13 cellular contexts compared by ENCODE assay signal in genomic region chr5:164277720-164278119, GRCh38.
DNase-seq lines count a peak whose midpoint lies in the region; ATAC-seq and TF ChIP-seq lines count a peak whose summit lies in the region.
"Had no signal": no experiment of that assay in that cellular context is flagged by ENCODE, and none has a peak within 500 bp of the region (broad histone marks: within the 10 kb centered on the region; RNA-seq: fewer than 3 reads in every experiment).

No MANE protein-coding gene starts in this region.

- TF ChIP-seq CTCF in thyroid gland (IDR thresholded peaks at IDR 0.05), result no peak

- no peak overlapping the region for H3K27ac ChIP-seq in thyroid gland
- H3K27ac ChIP-seq: BLaER1, coronary artery, GM23248 had no signal

- no peak for TF ChIP-seq POLR2A in thyroid gland (IDR thresholded peaks at IDR 0.05)

- H3K36me3 Mint-ChIP-seq in activated naive CD4-positive, alpha-beta T cell treated with anti-CD3 and anti-CD28 coated beads, Interleukin-2, amount 50 U/mL, for 72 hours, result no peaks in the 10 kb centered on the region
- H3K36me3 Mint-ChIP-seq: activated naive CD8-positive, alpha-beta T cell had no signal

- H3K9me3 Mint-ChIP-seq in activated naive CD4-positive, alpha-beta T cell treated with anti-CD3 and anti-CD28 coated beads, Interleukin-2, amount 50 U/mL, for 72 hours, result peaks cover 0 to 8% of the 10 kb centered on the region in 2 donors

- H3K9me3 ChIP-seq in thyroid gland, result no peaks in the 10 kb centered on the region
- H3K9me3 ChIP-seq: BLaER1 had no signal

- no peaks in the 10 kb centered on the region for H3K27me3 ChIP-seq in thyroid gland
- H3K27me3 ChIP-seq: BLaER1 had no signal

- H3K36me3 ChIP-seq in thyroid gland, result no peaks in the 10 kb centered on the region
- H3K36me3 ChIP-seq: BLaER1 had no signal

- H3K27ac Mint-ChIP-seq in activated naive CD4-positive, alpha-beta T cell treated with anti-CD3 and anti-CD28 coated beads, Interleukin-2, amount 50 U/mL, for 72 hours, result no peak overlapping the region
- H3K27ac Mint-ChIP-seq: activated naive CD8-positive, alpha-beta T cell had no signal

- H3K4me1 ChIP-seq in thyroid gland, result no peaks in the 10 kb centered on the region
- H3K4me1 ChIP-seq: BLaER1 had no signal

- intact Hi-C loops in thyroid gland (cut with DNase I), result no loop called here

- ATAC-seq in GM18867 (IDR thresholded peaks at IDR 0.05; ENCODE audit: unreplicated experiment), result peak; percentile 89
- ATAC-seq in HG02970 (IDR thresholded peaks at IDR 0.05; ENCODE audit: low FRiP score, unreplicated experiment), result peak; percentile 37
- no peak for ATAC-seq in activated naive CD4-positive, alpha-beta T cell treated with anti-CD3 and anti-CD28 coated beads, Interleukin-2, amount 50 U/mL, for 72 hours

- peak; percentile 26 to 60 for DNase-seq in NOMO-1 (lab: John Stamatoyannopoulos, UW; ENCODE audit: unreplicated experiment in 2 of 2)
- peak; percentile 25 for DNase-seq in fibroblast of peridontal ligament (ENCODE audit: extremely low read depth)
- no peak for DNase-seq in NCI-H510A treated with DMSO at 0.1 percent for 48 hours (lab: John Stamatoyannopoulos, UW)
- no peak for DNase-seq in activated CD4-positive, CD25-positive, alpha-beta regulatory T cell treated with anti-CD3 and anti-CD28 coated beads, Interleukin-2, amount 50 U/mL, for 72 hours
- no peak for DNase-seq in activated naive CD4-positive, alpha-beta T cell treated with anti-CD3 and anti-CD28 coated beads, Interleukin-2, amount 50 U/mL, for 72 hours (ENCODE audit: low spot score in 2 of 2)
- DNase-seq in thyroid gland, result no peak
- DNase-seq: GM23248, Kasumi-1 had no signal

- no peak overlapping the region for H3K4me3 ChIP-seq in thyroid gland (replicated peaks in 1 of 3)
- H3K4me3 ChIP-seq: BLaER1, coronary artery, GM23248 had no signal

- 73 to 74% methylated on average over 2 of the region's 2 CpGs for WGBS in thyroid gland, 2 donors

Comparison
In these comparisons a context has a peak if more than half of its experiments do, and no peak if none do; other contexts are left out.
1. ATAC-seq: peak in GM18867 (single experiment) and HG02970 (single experiment); none in activated naive CD4-positive, alpha-beta T cell treated with anti-CD3 and anti-CD28 coated beads, Interleukin-2, amount 50 U/mL, for 72 hours (0 of 2).
2. DNase-seq: peak in NOMO-1 (2 of 2) and fibroblast of peridontal ligament (single experiment); none in NCI-H510A treated with DMSO at 0.1 percent for 48 hours (single experiment), activated CD4-positive, CD25-positive, alpha-beta regulatory T cell treated with anti-CD3 and anti-CD28 coated beads, Interleukin-2, amount 50 U/mL, for 72 hours (single experiment), activated naive CD4-positive, alpha-beta T cell treated with anti-CD3 and anti-CD28 coated beads, Interleukin-2, amount 50 U/mL, for 72 hours (0 of 2) and thyroid gland (0 of 2).